1 cellular context compared by ENCODE assay signal in genomic region chr18:62526098-62527025, GRCh38.
A peak's percentile ranks its signal among the peaks of the same experiment; 100 is the strongest.
TF ChIP-seq lines count a peak whose summit lies in the region.

No MANE protein-coding gene starts in this region.

TF ChIP-seq in K562, 482 proteins besides CTCF, POLR2A, EP300 and RAD21 (continued from another document and continues in another):
- TF ChIP-seq, protein P1, sequence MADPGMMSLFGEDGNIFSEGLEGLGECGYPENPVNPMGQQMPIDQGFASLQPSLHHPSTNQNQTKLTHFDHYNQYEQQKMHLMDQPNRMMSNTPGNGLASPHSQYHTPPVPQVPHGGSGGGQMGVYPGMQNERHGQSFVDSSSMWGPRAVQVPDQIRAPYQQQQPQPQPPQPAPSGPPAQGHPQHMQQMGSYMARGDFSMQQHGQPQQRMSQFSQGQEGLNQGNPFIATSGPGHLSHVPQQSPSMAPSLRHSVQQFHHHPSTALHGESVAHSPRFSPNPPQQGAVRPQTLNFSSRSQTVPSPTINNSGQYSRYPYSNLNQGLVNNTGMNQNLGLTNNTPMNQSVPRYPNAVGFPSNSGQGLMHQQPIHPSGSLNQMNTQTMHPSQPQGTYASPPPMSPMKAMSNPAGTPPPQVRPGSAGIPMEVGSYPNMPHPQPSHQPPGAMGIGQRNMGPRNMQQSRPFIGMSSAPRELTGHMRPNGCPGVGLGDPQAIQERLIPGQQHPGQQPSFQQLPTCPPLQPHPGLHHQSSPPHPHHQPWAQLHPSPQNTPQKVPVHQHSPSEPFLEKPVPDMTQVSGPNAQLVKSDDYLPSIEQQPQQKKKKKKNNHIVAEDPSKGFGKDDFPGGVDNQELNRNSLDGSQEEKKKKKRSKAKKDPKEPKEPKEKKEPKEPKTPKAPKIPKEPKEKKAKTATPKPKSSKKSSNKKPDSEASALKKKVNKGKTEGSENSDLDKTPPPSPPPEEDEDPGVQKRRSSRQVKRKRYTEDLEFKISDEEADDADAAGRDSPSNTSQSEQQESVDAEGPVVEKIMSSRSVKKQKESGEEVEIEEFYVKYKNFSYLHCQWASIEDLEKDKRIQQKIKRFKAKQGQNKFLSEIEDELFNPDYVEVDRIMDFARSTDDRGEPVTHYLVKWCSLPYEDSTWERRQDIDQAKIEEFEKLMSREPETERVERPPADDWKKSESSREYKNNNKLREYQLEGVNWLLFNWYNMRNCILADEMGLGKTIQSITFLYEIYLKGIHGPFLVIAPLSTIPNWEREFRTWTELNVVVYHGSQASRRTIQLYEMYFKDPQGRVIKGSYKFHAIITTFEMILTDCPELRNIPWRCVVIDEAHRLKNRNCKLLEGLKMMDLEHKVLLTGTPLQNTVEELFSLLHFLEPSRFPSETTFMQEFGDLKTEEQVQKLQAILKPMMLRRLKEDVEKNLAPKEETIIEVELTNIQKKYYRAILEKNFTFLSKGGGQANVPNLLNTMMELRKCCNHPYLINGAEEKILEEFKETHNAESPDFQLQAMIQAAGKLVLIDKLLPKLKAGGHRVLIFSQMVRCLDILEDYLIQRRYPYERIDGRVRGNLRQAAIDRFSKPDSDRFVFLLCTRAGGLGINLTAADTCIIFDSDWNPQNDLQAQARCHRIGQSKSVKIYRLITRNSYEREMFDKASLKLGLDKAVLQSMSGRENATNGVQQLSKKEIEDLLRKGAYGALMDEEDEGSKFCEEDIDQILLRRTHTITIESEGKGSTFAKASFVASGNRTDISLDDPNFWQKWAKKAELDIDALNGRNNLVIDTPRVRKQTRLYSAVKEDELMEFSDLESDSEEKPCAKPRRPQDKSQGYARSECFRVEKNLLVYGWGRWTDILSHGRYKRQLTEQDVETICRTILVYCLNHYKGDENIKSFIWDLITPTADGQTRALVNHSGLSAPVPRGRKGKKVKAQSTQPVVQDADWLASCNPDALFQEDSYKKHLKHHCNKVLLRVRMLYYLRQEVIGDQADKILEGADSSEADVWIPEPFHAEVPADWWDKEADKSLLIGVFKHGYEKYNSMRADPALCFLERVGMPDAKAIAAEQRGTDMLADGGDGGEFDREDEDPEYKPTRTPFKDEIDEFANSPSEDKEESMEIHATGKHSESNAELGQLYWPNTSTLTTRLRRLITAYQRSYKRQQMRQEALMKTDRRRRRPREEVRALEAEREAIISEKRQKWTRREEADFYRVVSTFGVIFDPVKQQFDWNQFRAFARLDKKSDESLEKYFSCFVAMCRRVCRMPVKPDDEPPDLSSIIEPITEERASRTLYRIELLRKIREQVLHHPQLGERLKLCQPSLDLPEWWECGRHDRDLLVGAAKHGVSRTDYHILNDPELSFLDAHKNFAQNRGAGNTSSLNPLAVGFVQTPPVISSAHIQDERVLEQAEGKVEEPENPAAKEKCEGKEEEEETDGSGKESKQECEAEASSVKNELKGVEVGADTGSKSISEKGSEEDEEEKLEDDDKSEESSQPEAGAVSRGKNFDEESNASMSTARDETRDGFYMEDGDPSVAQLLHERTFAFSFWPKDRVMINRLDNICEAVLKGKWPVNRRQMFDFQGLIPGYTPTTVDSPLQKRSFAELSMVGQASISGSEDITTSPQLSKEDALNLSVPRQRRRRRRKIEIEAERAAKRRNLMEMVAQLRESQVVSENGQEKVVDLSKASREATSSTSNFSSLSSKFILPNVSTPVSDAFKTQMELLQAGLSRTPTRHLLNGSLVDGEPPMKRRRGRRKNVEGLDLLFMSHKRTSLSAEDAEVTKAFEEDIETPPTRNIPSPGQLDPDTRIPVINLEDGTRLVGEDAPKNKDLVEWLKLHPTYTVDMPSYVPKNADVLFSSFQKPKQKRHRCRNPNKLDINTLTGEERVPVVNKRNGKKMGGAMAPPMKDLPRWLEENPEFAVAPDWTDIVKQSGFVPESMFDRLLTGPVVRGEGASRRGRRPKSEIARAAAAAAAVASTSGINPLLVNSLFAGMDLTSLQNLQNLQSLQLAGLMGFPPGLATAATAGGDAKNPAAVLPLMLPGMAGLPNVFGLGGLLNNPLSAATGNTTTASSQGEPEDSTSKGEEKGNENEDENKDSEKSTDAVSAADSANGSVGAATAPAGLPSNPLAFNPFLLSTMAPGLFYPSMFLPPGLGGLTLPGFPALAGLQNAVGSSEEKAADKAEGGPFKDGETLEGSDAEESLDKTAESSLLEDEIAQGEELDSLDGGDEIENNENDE (IDR thresholded peaks at IDR 0.05; ENCODE audit: low read depth, low read length), result no peak
- TF ChIP-seq EGR1 (conservative IDR thresholded peaks at IDR 0.05) (peak; percentile 71), FOXK2 (conservative IDR thresholded peaks at IDR 0.05 in 1 of 2, IDR thresholded peaks at IDR 0.05 in 1 of 2; ENCODE audit: low read depth in 2 of 2) (no peak), ZNF12 (CRISPR knock-in tag; IDR thresholded peaks at IDR 0.05) (no peak), ZBTB8A (IDR thresholded peaks at IDR 0.05; ENCODE audit: partially characterized antibody) (no peak), WHSC1 (IDR thresholded peaks at IDR 0.05; ENCODE audit: low read length) (no peak), THRAP3 (IDR thresholded peaks at IDR 0.05; ENCODE audit: borderline replicate concordance) (no peak), IRF2 (CRISPR knock-in tag; IDR thresholded peaks at IDR 0.05) (no peak), MEF2D (tag; conservative IDR thresholded peaks at IDR 0.05; ENCODE audit: low read depth) (peak; percentile 45; the same call in 1 of the 2 replicates), AFF4 (CRISPR knock-in tag; IDR thresholded peaks at IDR 0.05) (0 out of 2 replicates have a peak, but pooled peaks have one; percentile 44), HDAC1 (IDR thresholded peaks at IDR 0.05) (peak in 1 of 2 experiments; percentile 62; a peak in 2 of 4 replicates), ZNF217 (CRISPR knock-in tag; IDR thresholded peaks at IDR 0.05) (no peak), ZNF41 (CRISPR knock-in tag; conservative IDR thresholded peaks at IDR 0.05) (no peak), KAT2B (IDR thresholded peaks at IDR 0.05; ENCODE audit: low read depth, low read length) (no peak), BMI1 (IDR thresholded peaks at IDR 0.05; ENCODE audit: low read length) (no peak), NCOA2 (IDR thresholded peaks at IDR 0.05; ENCODE audit: partially characterized antibody in 2 of 2) (no peak), ZNF766 (CRISPR knock-in tag; conservative IDR thresholded peaks at IDR 0.05) (no peak), TGIF2 (CRISPR knock-in tag; IDR thresholded peaks at IDR 0.05) (no peak; the same call in 1 of the 2 replicates), THRB (CRISPR knock-in tag; conservative IDR thresholded peaks at IDR 0.05) (no peak), RAD51 (IDR thresholded peaks at IDR 0.05; ENCODE audit: borderline replicate concordance, low read depth) (peak; percentile 55), POLR2B (IDR thresholded peaks at IDR 0.05; ENCODE audit: low read depth, partially characterized antibody) (peak; percentile 21), TAL1 (IDR thresholded peaks at IDR 0.05) (no peak), KDM1A (IDR thresholded peaks at IDR 0.05) (peak; percentile 59 to 73; a peak in 3 of 4 replicates), IFI16 (CRISPR knock-in tag; IDR thresholded peaks at IDR 0.05) (no peak), SIN3A (IDR thresholded peaks at IDR 0.05; ENCODE audit: borderline replicate concordance in 2 of 2, control insufficient read depth in 1 of 2, low read depth in 2 of 2, low read length in 2 of 2) (peak in 1 of 2 experiments; percentile 56; a peak in 1 of 4 replicates), CCAR2 (IDR thresholded peaks at IDR 0.05; ENCODE audit: low read depth, low read length) (no peak), CHD4 (IDR thresholded peaks at IDR 0.05; ENCODE audit: insufficient read depth, insufficient replicate concordance, low read depth, low read length, poor library complexity, severe bottlenecking) (no peak), CREM (IDR thresholded peaks at IDR 0.05; ENCODE audit: low read depth) (0 out of 2 replicates have a peak, but pooled peaks have one; percentile 39)
- TF ChIP-seq, protein P2, sequence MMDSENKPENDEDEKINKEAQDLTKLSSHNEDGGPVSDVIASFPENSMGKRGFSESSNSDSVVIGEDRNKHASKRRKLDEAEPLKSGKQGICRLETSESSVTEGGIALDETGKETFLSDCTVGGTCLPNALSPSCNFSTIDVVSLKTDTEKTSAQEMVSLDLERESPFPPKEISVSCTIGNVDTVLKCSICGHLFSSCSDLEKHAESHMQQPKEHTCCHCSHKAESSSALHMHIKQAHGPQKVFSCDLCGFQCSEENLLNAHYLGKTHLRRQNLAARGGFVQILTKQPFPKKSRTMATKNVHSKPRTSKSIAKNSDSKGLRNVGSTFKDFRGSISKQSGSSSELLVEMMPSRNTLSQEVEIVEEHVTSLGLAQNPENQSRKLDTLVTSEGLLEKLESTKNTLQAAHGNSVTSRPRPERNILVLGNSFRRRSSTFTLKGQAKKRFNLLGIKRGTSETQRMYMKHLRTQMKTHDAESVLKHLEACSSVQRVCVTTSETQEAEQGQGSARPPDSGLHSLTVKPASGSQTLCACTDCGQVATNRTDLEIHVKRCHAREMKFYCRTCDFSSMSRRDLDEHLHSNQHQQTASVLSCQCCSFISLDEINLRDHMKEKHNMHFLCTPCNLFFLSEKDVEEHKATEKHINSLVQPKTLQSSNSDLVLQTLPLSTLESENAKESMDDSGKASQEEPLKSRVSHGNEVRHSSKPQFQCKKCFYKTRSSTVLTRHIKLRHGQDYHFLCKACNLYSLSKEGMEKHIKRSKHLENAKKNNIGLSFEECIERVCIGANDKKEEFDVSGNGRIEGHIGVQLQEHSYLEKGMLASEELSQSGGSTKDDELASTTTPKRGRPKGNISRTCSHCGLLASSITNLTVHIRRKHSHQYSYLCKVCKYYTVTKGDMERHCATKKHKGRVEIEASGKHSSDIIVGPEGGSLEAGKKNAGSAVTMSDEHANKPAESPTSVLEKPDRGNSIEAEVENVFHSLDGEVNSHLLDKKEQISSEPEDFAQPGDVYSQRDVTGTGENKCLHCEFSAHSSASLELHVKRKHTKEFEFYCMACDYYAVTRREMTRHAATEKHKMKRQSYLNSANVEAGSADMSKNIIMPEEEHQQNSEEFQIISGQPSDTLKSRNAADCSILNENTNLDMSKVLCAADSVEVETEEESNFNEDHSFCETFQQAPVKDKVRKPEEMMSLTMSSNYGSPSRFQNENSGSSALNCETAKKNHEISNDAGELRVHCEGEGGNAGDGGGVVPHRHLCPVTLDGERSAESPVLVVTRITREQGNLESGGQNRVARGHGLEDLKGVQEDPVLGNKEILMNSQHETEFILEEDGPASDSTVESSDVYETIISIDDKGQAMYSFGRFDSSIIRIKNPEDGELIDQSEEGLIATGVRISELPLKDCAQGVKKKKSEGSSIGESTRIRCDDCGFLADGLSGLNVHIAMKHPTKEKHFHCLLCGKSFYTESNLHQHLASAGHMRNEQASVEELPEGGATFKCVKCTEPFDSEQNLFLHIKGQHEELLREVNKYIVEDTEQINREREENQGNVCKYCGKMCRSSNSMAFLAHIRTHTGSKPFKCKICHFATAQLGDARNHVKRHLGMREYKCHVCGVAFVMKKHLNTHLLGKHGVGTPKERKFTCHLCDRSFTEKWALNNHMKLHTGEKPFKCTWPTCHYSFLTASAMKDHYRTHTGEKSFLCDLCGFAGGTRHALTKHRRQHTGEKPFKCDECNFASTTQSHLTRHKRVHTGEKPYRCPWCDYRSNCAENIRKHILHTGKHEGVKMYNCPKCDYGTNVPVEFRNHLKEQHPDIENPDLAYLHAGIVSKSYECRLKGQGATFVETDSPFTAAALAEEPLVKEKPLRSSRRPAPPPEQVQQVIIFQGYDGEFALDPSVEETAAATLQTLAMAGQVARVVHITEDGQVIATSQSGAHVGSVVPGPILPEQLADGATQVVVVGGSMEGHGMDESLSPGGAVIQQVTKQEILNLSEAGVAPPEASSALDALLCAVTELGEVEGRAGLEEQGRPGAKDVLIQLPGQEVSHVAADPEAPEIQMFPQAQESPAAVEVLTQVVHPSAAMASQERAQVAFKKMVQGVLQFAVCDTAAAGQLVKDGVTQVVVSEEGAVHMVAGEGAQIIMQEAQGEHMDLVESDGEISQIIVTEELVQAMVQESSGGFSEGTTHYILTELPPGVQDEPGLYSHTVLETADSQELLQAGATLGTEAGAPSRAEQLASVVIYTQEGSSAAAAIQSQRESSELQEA (IDR thresholded peaks at IDR 0.05; ENCODE audit: low read depth), result no peak
